Comparison of ENCODE assay signal across 1 cellular context in the genomic region with DNA sequence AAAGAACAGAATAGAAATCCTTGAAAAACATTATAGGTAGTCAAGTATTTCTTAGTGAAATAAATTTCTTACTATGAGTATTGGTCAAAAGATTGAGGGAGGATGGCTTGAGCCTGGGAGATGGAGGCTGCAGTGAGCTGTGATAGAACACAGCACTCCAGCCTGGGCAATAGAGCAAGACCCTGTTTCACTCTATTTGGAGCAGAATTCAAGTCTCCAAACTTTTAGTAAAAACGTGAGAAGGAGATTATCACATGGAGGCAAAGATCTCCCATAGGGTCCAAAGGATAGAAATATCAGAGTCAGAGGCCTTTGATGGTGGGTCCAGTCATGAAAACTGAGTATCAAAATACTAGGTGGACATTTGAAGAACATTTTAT.
TF ChIP-seq lines count a peak whose summit lies in the region.

No MANE protein-coding gene starts in this region.

TF ChIP-seq in GM23338, 12 proteins besides CTCF, POLR2A, EP300 and RAD21:
- TF ChIP-seq, protein P1, sequence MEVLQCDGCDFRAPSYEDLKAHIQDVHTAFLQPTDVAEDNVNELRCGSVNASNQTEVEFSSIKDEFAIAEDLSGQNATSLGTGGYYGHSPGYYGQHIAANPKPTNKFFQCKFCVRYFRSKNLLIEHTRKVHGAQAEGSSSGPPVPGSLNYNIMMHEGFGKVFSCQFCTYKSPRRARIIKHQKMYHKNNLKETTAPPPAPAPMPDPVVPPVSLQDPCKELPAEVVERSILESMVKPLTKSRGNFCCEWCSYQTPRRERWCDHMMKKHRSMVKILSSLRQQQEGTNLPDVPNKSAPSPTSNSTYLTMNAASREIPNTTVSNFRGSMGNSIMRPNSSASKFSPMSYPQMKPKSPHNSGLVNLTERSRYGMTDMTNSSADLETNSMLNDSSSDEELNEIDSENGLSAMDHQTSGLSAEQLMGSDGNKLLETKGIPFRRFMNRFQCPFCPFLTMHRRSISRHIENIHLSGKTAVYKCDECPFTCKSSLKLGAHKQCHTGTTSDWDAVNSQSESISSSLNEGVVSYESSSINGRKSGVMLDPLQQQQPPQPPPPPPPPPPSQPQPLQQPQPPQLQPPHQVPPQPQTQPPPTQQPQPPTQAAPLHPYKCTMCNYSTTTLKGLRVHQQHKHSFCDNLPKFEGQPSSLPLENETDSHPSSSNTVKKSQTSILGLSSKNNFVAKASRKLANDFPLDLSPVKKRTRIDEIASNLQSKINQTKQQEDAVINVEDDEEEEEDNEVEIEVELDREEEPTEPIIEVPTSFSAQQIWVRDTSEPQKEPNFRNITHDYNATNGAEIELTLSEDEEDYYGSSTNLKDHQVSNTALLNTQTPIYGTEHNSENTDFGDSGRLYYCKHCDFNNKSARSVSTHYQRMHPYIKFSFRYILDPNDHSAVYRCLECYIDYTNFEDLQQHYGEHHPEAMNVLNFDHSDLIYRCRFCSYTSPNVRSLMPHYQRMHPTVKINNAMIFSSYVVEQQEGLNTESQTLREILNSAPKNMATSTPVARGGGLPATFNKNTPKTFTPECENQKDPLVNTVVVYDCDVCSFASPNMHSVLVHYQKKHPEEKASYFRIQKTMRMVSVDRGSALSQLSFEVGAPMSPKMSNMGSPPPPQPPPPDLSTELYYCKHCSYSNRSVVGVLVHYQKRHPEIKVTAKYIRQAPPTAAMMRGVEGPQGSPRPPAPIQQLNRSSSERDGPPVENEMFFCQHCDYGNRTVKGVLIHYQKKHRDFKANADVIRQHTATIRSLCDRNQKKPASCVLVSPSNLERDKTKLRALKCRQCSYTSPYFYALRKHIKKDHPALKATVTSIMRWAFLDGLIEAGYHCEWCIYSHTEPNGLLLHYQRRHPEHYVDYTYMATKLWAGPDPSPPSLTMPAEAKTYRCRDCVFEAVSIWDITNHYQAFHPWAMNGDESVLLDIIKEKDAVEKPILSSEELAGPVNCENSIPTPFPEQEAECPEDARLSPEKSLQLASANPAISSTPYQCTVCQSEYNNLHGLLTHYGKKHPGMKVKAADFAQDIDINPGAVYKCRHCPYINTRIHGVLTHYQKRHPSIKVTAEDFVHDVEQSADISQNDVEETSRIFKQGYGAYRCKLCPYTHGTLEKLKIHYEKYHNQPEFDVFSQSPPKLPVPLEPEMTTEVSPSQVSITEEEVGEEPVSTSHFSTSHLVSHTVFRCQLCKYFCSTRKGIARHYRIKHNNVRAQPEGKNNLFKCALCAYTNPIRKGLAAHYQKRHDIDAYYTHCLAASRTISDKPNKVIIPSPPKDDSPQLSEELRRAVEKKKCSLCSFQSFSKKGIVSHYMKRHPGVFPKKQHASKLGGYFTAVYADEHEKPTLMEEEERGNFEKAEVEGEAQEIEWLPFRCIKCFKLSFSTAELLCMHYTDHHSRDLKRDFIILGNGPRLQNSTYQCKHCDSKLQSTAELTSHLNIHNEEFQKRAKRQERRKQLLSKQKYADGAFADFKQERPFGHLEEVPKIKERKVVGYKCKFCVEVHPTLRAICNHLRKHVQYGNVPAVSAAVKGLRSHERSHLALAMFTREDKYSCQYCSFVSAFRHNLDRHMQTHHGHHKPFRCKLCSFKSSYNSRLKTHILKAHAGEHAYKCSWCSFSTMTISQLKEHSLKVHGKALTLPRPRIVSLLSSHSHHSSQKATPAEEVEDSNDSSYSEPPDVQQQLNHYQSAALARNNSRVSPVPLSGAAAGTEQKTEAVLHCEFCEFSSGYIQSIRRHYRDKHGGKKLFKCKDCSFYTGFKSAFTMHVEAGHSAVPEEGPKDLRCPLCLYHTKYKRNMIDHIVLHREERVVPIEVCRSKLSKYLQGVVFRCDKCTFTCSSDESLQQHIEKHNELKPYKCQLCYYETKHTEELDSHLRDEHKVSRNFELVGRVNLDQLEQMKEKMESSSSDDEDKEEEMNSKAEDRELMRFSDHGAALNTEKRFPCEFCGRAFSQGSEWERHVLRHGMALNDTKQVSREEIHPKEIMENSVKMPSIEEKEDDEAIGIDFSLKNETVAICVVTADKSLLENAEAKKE (CRISPR knock-in tag; IDR thresholded peaks at IDR 0.05): no peak
- TF ChIP-seq STAT1 (IDR thresholded peaks at IDR 0.05; ENCODE audit: unreplicated experiment): no peak
- TF ChIP-seq EZH2 (IDR thresholded peaks at IDR 0.05; ENCODE audit: low read depth, unreplicated experiment): no peak
- TF ChIP-seq CREB1 (CRISPR knock-in tag; IDR thresholded peaks at IDR 0.05; ENCODE audit: low read depth): no peak
